In the genomic region with DNA sequence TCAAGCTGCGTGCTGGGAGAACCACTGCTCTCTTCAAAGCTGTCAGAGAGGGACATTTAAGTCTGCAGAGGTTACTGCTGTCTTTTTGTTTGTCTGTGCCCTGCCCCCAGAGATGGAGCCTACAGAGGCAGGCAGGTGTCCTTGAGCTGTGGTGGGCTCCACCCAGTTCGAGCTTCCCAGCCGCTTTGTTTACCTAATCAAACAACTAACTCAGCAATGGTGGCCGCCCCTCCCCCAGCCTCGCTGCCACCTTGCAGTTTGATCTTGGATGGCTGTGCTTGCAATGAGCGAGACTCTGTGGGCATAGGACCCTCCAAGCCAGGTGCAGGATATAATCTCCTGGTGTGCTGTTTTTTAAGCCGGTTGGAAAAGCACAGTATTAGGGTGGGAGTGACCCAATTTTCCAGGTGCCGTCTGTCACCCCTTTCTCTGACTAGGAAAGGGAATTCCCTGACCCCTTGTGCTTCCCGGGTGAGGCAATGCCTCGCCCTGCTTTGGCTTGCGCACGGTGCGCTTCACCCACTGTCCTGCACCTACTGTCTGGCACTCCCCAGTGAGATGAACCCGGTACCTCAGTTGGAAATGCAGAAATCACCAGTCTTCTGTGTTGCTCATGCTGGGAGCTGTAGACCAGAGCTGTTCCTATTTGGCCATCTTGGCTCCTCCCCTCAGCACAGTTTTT, we compare ENCODE assay signal across 16 cellular contexts. TPM values are rescaled to one million over a fixed set of nuclear protein-coding genes. Genes with fewer than 3 reads are reported as not detected.
"Had no signal": no experiment of that assay in that cellular context is flagged by ENCODE, and none has a peak within 500 bp of the region (broad histone marks: within the 10 kb centered on the region; RNA-seq: fewer than 3 reads in every experiment).

No MANE protein-coding gene starts in this region.

RNA-seq across cellular contexts. Expression of a gene that starts 6.5 kb away (rescaled TPM):
- total RNA-seq: activated B cell treated with CpG ODN at 0.5 μM for 24 hours; activated CD4-positive, alpha-beta memory T cell treated with anti-CD3 and anti-CD28 coated beads for 36 hours; activated CD4-positive, alpha-beta T cell treated with anti-CD3 and anti-CD28 coated beads, Interleukin-2, amount 10 ng/mL, durations not matched to agents 24 days and 14 days; activated CD8-positive, alpha-beta memory T cell treated with anti-CD3 and anti-CD28 coated beads for 36 hours; activated CD8-positive, alpha-beta T cell treated with anti-CD3 and anti-CD28 coated beads for 36 hours; activated naive CD4-positive, alpha-beta T cell treated with anti-CD3 and anti-CD28 coated beads for 36 hours; activated naive CD4-positive, alpha-beta T cell treated with anti-CD3 and anti-CD28 coated beads, Interleukin-2, amount 50 U/mL, for 72 hours; activated naive CD8-positive, alpha-beta T cell treated with anti-CD3 and anti-CD28 coated beads for 36 hours; activated T-cell treated with anti-CD3 and anti-CD28 coated beads, Interleukin-2, amount 50 U/mL, for 4 hours; activated T-cell treated with anti-CD3 and anti-CD28 coated beads, Interleukin-2, amount 50 U/mL, for 72 hours; activated T-helper 1 cell treated with anti-CD3 and anti-CD28 coated beads, Interleukin-12 subunit alpha, Interleukin-12 subunit beta, Interleukin-2, Interleukin-4 antibody, amounts not matched to agents 30 ng/mL and 10 ng/mL and 1 ng/mL, durations not matched to agents 14 hours and 24 hours and 36 hours; activated T-helper 17 cell treated with anti-CD3 and anti-CD28 coated beads, Interleukin-2, amount 50 U/mL, for 72 hours; adrenal gland; aorta; astrocyte; body of pancreas had no signal
- polyA plus RNA-seq: adrenal gland, aorta had no signal
